23 cellular contexts compared by ENCODE assay signal in genomic region chr3:64974401-64974800, GRCh38.
"Had no signal": no experiment of that assay in that cellular context is flagged by ENCODE, and none has a peak within 500 bp of the region (broad histone marks: within the 10 kb centered on the region; RNA-seq: fewer than 3 reads in every experiment).

No MANE protein-coding gene starts in this region.

- H3K27ac ChIP-seq: adrenal gland, coronary artery, dorsolateral prefrontal cortex, esophagus muscularis mucosa, foreskin keratinocyte, gastrocnemius medialis, WERI-Rb-1 had no signal

- H3K27me3 ChIP-seq: adrenal gland, esophagus muscularis mucosa, foreskin keratinocyte, gastrocnemius medialis had no signal

- H3K36me3 ChIP-seq: adrenal gland, gastrocnemius medialis, WERI-Rb-1 had no signal

- H3K9me3 ChIP-seq: adrenal gland, esophagus muscularis mucosa, gastrocnemius medialis had no signal

- DNase-seq: activated B cell treated with CpG ODN at 0.5 μM for 24 hours; activated CD4-positive, alpha-beta T cell treated with anti-CD3 and anti-CD28 coated beads for 48 hours; activated CD4-positive, alpha-beta T cell treated with anti-CD3 and anti-CD28 coated beads, Interleukin-2, amount 50 U/mL, for 1 hour; activated CD4-positive, alpha-beta T cell treated with anti-CD3 and anti-CD28 coated beads, Interleukin-2, amount 50 U/mL, for 48 hours; activated CD8-positive, alpha-beta memory T cell treated with anti-CD3 and anti-CD28 coated beads for 24 hours; activated CD8-positive, alpha-beta memory T cell treated with anti-CD3 and anti-CD28 coated beads, Interleukin-2, amount 50 U/mL, for 4 hours; activated CD8-positive, alpha-beta T cell treated with anti-CD3 and anti-CD28 coated beads for 36 hours; activated effector memory CD4-positive, alpha-beta T cell treated with anti-CD3 and anti-CD28 coated beads, Interleukin-2, amount 50 U/mL, for 16 hours; activated naive CD4-positive, alpha-beta T cell treated with anti-CD3 and anti-CD28 coated beads for 36 hours; activated naive CD8-positive, alpha-beta T cell treated with anti-CD3 and anti-CD28 coated beads for 36 hours; activated naive CD8-positive, alpha-beta T cell treated with anti-CD3 and anti-CD28 coated beads, Interleukin-2, amount 50 U/mL, for 24 hours; activated T-cell treated with anti-CD3 and anti-CD28 coated beads, Interleukin-2, amount 50 U/mL, for 1 hour; activated T-cell treated with anti-CD3 and anti-CD28 coated beads, Interleukin-2, amount 50 U/mL, for 48 hours; effector memory CD8-positive, alpha-beta T cell; erythroblast; gastrocnemius medialis; T-helper 9 cell; WERI-Rb-1 had no signal

- H3K4me3 ChIP-seq: adrenal gland, coronary artery, dorsolateral prefrontal cortex, esophagus muscularis mucosa, gastrocnemius medialis had no signal

- H3K4me1 ChIP-seq: adrenal gland had no signal
